Comparison of ENCODE assay signal across 9 cellular contexts in genomic region chr11:19432370-19433163, GRCh38.
DNase-seq lines count a peak whose midpoint lies in the region; ATAC-seq and TF ChIP-seq lines count a peak whose summit lies in the region.
"Had no signal": no experiment of that assay in that cellular context is flagged by ENCODE, and none has a peak within 500 bp of the region (broad histone marks: within the 10 kb centered on the region; RNA-seq: fewer than 3 reads in every experiment).

No MANE protein-coding gene starts in this region.

- no peak overlapping the region for H3K27ac Mint-ChIP-seq in activated T-cell treated with anti-CD3 and anti-CD28 coated beads, Interleukin-2, amount 50 U/mL, for 72 hours

- H3K4me3 Mint-ChIP-seq in activated T-cell treated with anti-CD3 and anti-CD28 coated beads, Interleukin-2, amount 50 U/mL, for 72 hours = no peak overlapping the region

- no peak overlapping the region for H3K9ac ChIP-seq in neuronal stem cell (ENCODE audit: low read depth, low read length, poor library complexity)

- no peaks in the 10 kb centered on the region for H3K79me1 ChIP-seq in neuronal stem cell (ENCODE audit: low read depth, low read length)

- peak overlapping the region; percentile 36 for H3K4me2 ChIP-seq in neuronal stem cell (ENCODE audit: insufficient read depth, low read length, poor library complexity, severe bottlenecking)

- H3K27me3 Mint-ChIP-seq in activated T-cell treated with anti-CD3 and anti-CD28 coated beads, Interleukin-2, amount 50 U/mL, for 72 hours (ENCODE audit: low read depth) = peaks cover 68% of the 10 kb centered on the region

- no CpG with 5 or more reads among the region's 3 CpGs for WGBS in neuronal stem cell (ENCODE audit: extremely low coverage in 2 of 2, insufficient read length in 2 of 2, insufficient replicate concordance in 1 of 2), 2 donors
- 51% methylated on average over 3 of the region's 3 CpGs for WGBS in suprapubic skin

- no peak overlapping the region for H3K14ac ChIP-seq in neuronal stem cell (ENCODE audit: low read length)

- H3K18ac ChIP-seq in neuronal stem cell (ENCODE audit: low read length) = peak overlapping the region; percentile 76

- no peak overlapping the region for H3K4ac ChIP-seq in neuronal stem cell (ENCODE audit: low read length)

- in situ Hi-C loops in GM18951 (cut with MboI; ENCODE audit: low sequenced_read_pairs, unreplicated experiment) = no loop called here

- no peak overlapping the region for H2AK5ac ChIP-seq in neuronal stem cell (ENCODE audit: low read depth, low read length)

- H2BK5ac ChIP-seq in neuronal stem cell (ENCODE audit: low read length) = no peak overlapping the region

- H2AFZ ChIP-seq in neuronal stem cell (ENCODE audit: low read length) = peak overlapping the region; percentile 84

- H3K9me3 Mint-ChIP-seq in activated T-cell treated with anti-CD3 and anti-CD28 coated beads, Interleukin-2, amount 50 U/mL, for 72 hours = no peaks in the 10 kb centered on the region

- DNase-seq in RPMI8226 = peak; percentile 77
- no peak for DNase-seq in neuronal stem cell (ENCODE audit: low spot score)
- no peak for DNase-seq in suprapubic skin (ENCODE audit: low spot score in 2 of 2)
- no peak for DNase-seq in activated T-cell treated with anti-CD3 and anti-CD28 coated beads, Interleukin-2, amount 50 U/mL, for 72 hours
- DNase-seq in activated CD4-positive, CD25-positive, alpha-beta regulatory T cell (lab: John Stamatoyannopoulos, UW) = no peak
- no peak for DNase-seq in activated gamma-delta T cell (lab: John Stamatoyannopoulos, UW)

- no peaks in the 10 kb centered on the region for H3K36me3 ChIP-seq in neuronal stem cell (replicated peaks in 1 of 2; ENCODE audit: control insufficient read depth in 2 of 2, insufficient read depth in 2 of 2, low read length in 2 of 2)
- no peaks in the 10 kb centered on the region for H3K36me3 ChIP-seq in suprapubic skin

- TF ChIP-seq EP300 in suprapubic skin (IDR thresholded peaks at IDR 0.05) = no peak

- peak; percentile 64 for ATAC-seq in HG02852 (IDR thresholded peaks at IDR 0.05; ENCODE audit: unreplicated experiment)
- ATAC-seq in activated T-cell treated with anti-CD3 and anti-CD28 coated beads, Interleukin-2, amount 50 U/mL, for 72 hours (replicated peaks in 1 of 2) = no peak

- H3K23ac ChIP-seq in neuronal stem cell (ENCODE audit: low read depth, low read length, poor library complexity) = no peak overlapping the region

- no peaks in the 10 kb centered on the region for H3K27me3 ChIP-seq in neuronal stem cell (ENCODE audit: control insufficient read depth in 3 of 3, insufficient read depth in 3 of 3, low read depth in 1 of 3, low read length in 3 of 3)
- H3K27me3 ChIP-seq in suprapubic skin = peaks cover 5% of the 10 kb centered on the region

- H4K8ac ChIP-seq in neuronal stem cell (ENCODE audit: low read depth, low read length) = no peak overlapping the region

- TF ChIP-seq POLR2A in GM18951 (IDR thresholded peaks at IDR 0.05; ENCODE audit: extremely low read depth, insufficient read depth, insufficient read length) (peak; percentile 48), suprapubic skin (IDR thresholded peaks at IDR 0.05) (no peak)

- H3K27ac ChIP-seq in neuronal stem cell (replicated peaks; ENCODE audit: low read length) = no peak overlapping the region
- no peak overlapping the region for H3K27ac ChIP-seq in suprapubic skin

- H3K9me3 ChIP-seq in neuronal stem cell (replicated peaks in 1 of 2; ENCODE audit: control insufficient read depth in 2 of 2, insufficient read depth in 1 of 2, low read depth in 1 of 2, low read length in 2 of 2) (peaks cover 0 to 4% of the 10 kb centered on the region in 2 donors), suprapubic skin (no peaks in the 10 kb centered on the region)

- no peak for TF ChIP-seq CTCF in suprapubic skin (IDR thresholded peaks at IDR 0.05)

- no peaks in the 10 kb centered on the region for H3K4me1 Mint-ChIP-seq in activated T-cell treated with anti-CD3 and anti-CD28 coated beads, Interleukin-2, amount 50 U/mL, for 72 hours (ENCODE audit: low read depth)

- no peak overlapping the region for H4K91ac ChIP-seq in neuronal stem cell (ENCODE audit: low read depth, low read length, poor library complexity)

- H3K36me3 Mint-ChIP-seq in activated T-cell treated with anti-CD3 and anti-CD28 coated beads, Interleukin-2, amount 50 U/mL, for 72 hours (ENCODE audit: insufficient read depth in 2 of 2) = peaks cover 0 to 2% of the 10 kb centered on the region in 2 donors

- no peak overlapping the region for H2BK12ac ChIP-seq in neuronal stem cell (ENCODE audit: low read length)

- H3K4me1 ChIP-seq in neuronal stem cell (ENCODE audit: control insufficient read depth in 2 of 2, insufficient read depth in 1 of 2, low read depth in 1 of 2, low read length in 2 of 2) (peaks cover 19 to 21% of the 10 kb centered on the region in 2 donors), suprapubic skin (peaks cover 7% of the 10 kb centered on the region)

- H3K4me3 ChIP-seq in neuronal stem cell (ENCODE audit: low read length in 2 of 2) (no peak overlapping the region), suprapubic skin (no peak overlapping the region)
- H3K4me3 ChIP-seq: skin epidermis had no signal

- no peak overlapping the region for H2BK15ac ChIP-seq in neuronal stem cell (ENCODE audit: low read length)

- no peak overlapping the region for H2BK120ac ChIP-seq in neuronal stem cell (ENCODE audit: low read depth, low read length)
